In the genomic region with DNA sequence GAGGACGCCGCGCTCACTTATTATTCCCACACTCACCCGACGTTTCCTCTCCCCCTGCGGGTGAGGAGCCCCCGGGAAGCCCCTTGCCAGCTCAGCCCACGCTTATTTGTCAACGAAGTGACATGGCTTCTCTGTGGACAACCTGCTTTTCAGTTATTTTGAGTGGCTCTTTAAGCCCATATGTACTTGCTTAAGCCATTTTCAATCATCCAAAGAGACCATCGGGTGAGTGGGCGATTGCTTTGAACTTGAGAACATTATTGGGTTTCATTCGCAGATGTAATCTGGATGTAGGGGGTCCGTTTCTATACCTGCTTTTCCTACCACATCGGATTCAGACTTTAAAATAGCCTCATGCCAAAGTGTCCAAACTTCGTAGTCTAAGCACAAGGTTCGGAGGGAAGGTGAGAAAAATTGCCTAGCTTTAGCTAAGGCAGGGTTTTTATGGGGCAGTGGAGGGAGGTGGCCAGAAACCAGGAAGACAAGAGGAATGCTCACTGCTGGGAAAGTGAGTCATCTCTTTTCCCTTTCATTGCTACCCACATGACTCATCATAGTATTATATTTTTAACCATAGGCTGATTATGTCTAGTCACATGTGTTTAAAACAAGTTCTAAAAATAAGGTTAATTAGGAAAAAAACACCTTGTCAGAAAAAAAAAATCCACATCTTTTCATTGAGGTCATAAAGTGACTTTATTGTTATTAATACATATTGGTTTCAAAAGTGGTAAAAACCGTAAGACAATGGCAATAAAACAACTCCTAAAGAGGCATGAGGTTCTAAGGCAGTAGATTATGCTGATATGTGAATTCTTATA, we compare ENCODE assay signal across 8 cellular contexts.
DNase-seq lines count a peak whose midpoint lies in the region; ATAC-seq and TF ChIP-seq lines count a peak whose summit lies in the region.

No MANE protein-coding gene starts in this region.

- H3K27ac Mint-ChIP-seq in mesothelial cell of epicardium: peak overlapping the region; percentile 67
- H3K27ac Mint-ChIP-seq in naive thymus-derived CD8-positive, alpha-beta T cell: peak overlapping the region in 1 of 10 donors; percentile 25

- H3K36me3 Mint-ChIP-seq in mesothelial cell of epicardium: no peaks in the 10 kb centered on the region
- no peaks in the 10 kb centered on the region for H3K36me3 Mint-ChIP-seq in naive thymus-derived CD8-positive, alpha-beta T cell

- TF ChIP-seq CTCF in mesothelial cell of epicardium (IDR thresholded peaks at IDR 0.05; ENCODE audit: unreplicated experiment): no peak

- H3K27me3 ChIP-seq in HUES48 (ENCODE audit: control insufficient read depth, insufficient read depth, low read length) (no peaks in the 10 kb centered on the region), HAP-1 (ENCODE audit: low read depth) (no peaks in the 10 kb centered on the region)

- peaks cover 50% of the 10 kb centered on the region for H3K4me1 Mint-ChIP-seq in mesothelial cell of epicardium
- H3K4me1 Mint-ChIP-seq in naive thymus-derived CD8-positive, alpha-beta T cell: peaks cover 0 to 2% (median 0%) of the 10 kb centered on the region in 4 donors

- in situ Hi-C loops in HAP-1 (cut with MboI; ENCODE audit: low sequenced_read_pairs): no loop called here

- no peaks in the 10 kb centered on the region for H3K36me3 ChIP-seq in HUES48 (ENCODE audit: control insufficient read depth, insufficient read depth, low read length)
- no peaks in the 10 kb centered on the region for H3K36me3 ChIP-seq in HAP-1 (replicated peaks)

- peaks cover 3% of the 10 kb centered on the region for H3K9me3 Mint-ChIP-seq in mesothelial cell of epicardium
- H3K9me3 Mint-ChIP-seq in naive thymus-derived CD8-positive, alpha-beta T cell: peaks cover 0 to 2% (median 0%) of the 10 kb centered on the region in 9 donors

- H3K4me3 Mint-ChIP-seq in mesothelial cell of epicardium: no peak overlapping the region
- H3K4me3 Mint-ChIP-seq in naive thymus-derived CD8-positive, alpha-beta T cell: no peak overlapping the region

- peak; percentile 89 for DNase-seq in COLO829 (ENCODE audit: low spot score)
- DNase-seq in brain pericyte (ENCODE audit: low read depth, low spot score): peak; percentile 67
- peak in 1 of 2 experiments; percentile 44 for DNase-seq in mesothelial cell of epicardium (ENCODE audit: low spot score in 2 of 2, unreplicated experiment in 2 of 2)
- DNase-seq in HAP-1 (ENCODE audit: low spot score in 2 of 2): no peak
- DNase-seq in CD1c-positive myeloid dendritic cell (ENCODE audit: extremely low spot score): no peak
- no peak for DNase-seq in naive thymus-derived CD8-positive, alpha-beta T cell

- ATAC-seq in naive thymus-derived CD8-positive, alpha-beta T cell: no peak
- ATAC-seq in GM19023 (IDR thresholded peaks at IDR 0.05; ENCODE audit: unreplicated experiment): no peak

- peak overlapping the region; percentile 57 for H3K27ac ChIP-seq in HUES48 (ENCODE audit: low read depth, low read length)

- no peak overlapping the region for H3K9ac ChIP-seq in HUES48 (ENCODE audit: low read depth, low read length)

- POLR2A ChIA-PET in naive thymus-derived CD8-positive, alpha-beta T cell (lab: Charles Lee): no interaction called here

- H3K4me3 ChIP-seq in HUES48 (ENCODE audit: low read depth, low read length) (no peak overlapping the region), HAP-1 (no peak overlapping the region)

- no peaks in the 10 kb centered on the region for H3K9me3 ChIP-seq in HUES48 (ENCODE audit: control insufficient read depth, insufficient read depth, low read length)
- no peaks in the 10 kb centered on the region for H3K9me3 ChIP-seq in HAP-1

- no peaks in the 10 kb centered on the region for H3K27me3 Mint-ChIP-seq in mesothelial cell of epicardium (ENCODE audit: low read depth)
- peaks cover 12 to 48% (median 26%) of the 10 kb centered on the region in 5 donors for H3K27me3 Mint-ChIP-seq in naive thymus-derived CD8-positive, alpha-beta T cell

- H3K4me1 ChIP-seq in HUES48 (ENCODE audit: control insufficient read depth, insufficient read depth, low read length) (peaks cover 12% of the 10 kb centered on the region), HAP-1 (0 out of 2 replicates have a peak, but pooled peaks cover 4% of the 10 kb centered on the region)

Comparison
In these comparisons a context has a peak if more than half of its experiments do, and no peak if none do; other contexts are left out.
1. DNase-seq: peak in COLO829 (single experiment) and brain pericyte (single experiment); none in HAP-1 (0 of 2), CD1c-positive myeloid dendritic cell (single experiment) and naive thymus-derived CD8-positive, alpha-beta T cell (0 of 10).